ENCODE assay signal across 25 cellular contexts in genomic region chr4:125434136-125434535, GRCh38.
A peak's percentile ranks its signal among the peaks of the same experiment; 100 is the strongest.
DNase-seq lines count a peak whose midpoint lies in the region; ATAC-seq and TF ChIP-seq lines count a peak whose summit lies in the region.
"Had no signal": no experiment of that assay in that cellular context is flagged by ENCODE, and none has a peak within 500 bp of the region (broad histone marks: within the 10 kb centered on the region; RNA-seq: fewer than 3 reads in every experiment).

No MANE protein-coding gene starts in this region.

- no peak overlapping the region for H2AK5ac ChIP-seq in mesendoderm (ENCODE audit: low read length)

- ATAC-seq in GM18867 (IDR thresholded peaks at IDR 0.05; ENCODE audit: unreplicated experiment), result no peak
- ATAC-seq: HCT116, SK-N-SH treated with all-trans-retinoic acid at 6 μM for 48 hours, WTC11 had no signal

- H3K27ac Mint-ChIP-seq in HFFc6, result peak overlapping the region; percentile 71; the same call in 1 of the 2 replicates
- H3K27ac Mint-ChIP-seq: activated CD4-positive, alpha-beta memory T cell treated with anti-CD3 and anti-CD28 coated beads, Interleukin-2, amount 10 ng/mL, durations not matched to agents 7 days and 5 days; CD4-positive, alpha-beta memory T cell; WTC11 had no signal

- H3K9me3 Mint-ChIP-seq in HFFc6, result no peaks in the 10 kb centered on the region

- H4K8ac ChIP-seq in mesendoderm (ENCODE audit: low read depth, low read length), result peak overlapping the region; percentile 5

- H2BK5ac ChIP-seq in mesendoderm (ENCODE audit: low read length), result no peak overlapping the region

- no peaks in the 10 kb centered on the region for H3K79me2 ChIP-seq in mesendoderm (ENCODE audit: control insufficient read depth, insufficient read depth, low read length)

- H3K9ac ChIP-seq in mesendoderm (ENCODE audit: low read length), result no peak overlapping the region
- H3K9ac ChIP-seq: KMS-11 had no signal

- no peak overlapping the region for H2BK120ac ChIP-seq in mesendoderm (ENCODE audit: low read depth, low read length)

- H4K5ac ChIP-seq in mesendoderm (ENCODE audit: low read length), result no peak overlapping the region

- H3K56ac ChIP-seq in mesendoderm (ENCODE audit: low read length), result no peak overlapping the region

- no peak overlapping the region for H3K4me3 Mint-ChIP-seq in HFFc6
- H3K4me3 Mint-ChIP-seq: activated CD4-positive, alpha-beta memory T cell treated with anti-CD3 and anti-CD28 coated beads, Interleukin-2, amount 10 ng/mL, durations not matched to agents 7 days and 5 days; CD4-positive, alpha-beta memory T cell; WTC11 had no signal

- DNase-seq in AG09309 (ENCODE audit: low read depth) (peak; percentile 47), HFFc6 (no peak), fibroblast of peridontal ligament (ENCODE audit: extremely low read depth) (peak; percentile 19), mesendoderm (no peak), GM13976 (ENCODE audit: low spot score) (no peak), NCI-H1105 (lab: John Stamatoyannopoulos, UW) (no peak), NCI-H226 (no peak)
- DNase-seq: ACHN; activated CD4-positive, alpha-beta memory T cell treated with anti-CD3 and anti-CD28 coated beads, Interleukin-2, amount 10 ng/mL, durations not matched to agents 7 days and 5 days; activated gamma-delta T cell; activated T-cell treated with anti-CD3 and anti-CD28 coated beads for 4 hours; adrenal gland; caudate nucleus; CD4-positive, alpha-beta memory T cell; heart left ventricle; NCI-H1092; NCI-H2107; NCI-H510A treated with DMSO at 0.1 percent for 48 hours; substantia nigra had no signal

- no peaks in the 10 kb centered on the region for H3K36me3 ChIP-seq in mesendoderm (ENCODE audit: control insufficient read depth, insufficient read depth, low read length)
- H3K36me3 ChIP-seq: adrenal gland, neutrophil had no signal

- no peak overlapping the region for H3K4me2 ChIP-seq in mesendoderm (ENCODE audit: low read length)
- H3K4me2 ChIP-seq: KMS-11 had no signal

- TF ChIP-seq CTCF in AG09309 (IDR thresholded peaks at IDR 0.05; ENCODE audit: control insufficient read depth, insufficient read depth, low read depth, low read length, missing control alignments) (no peak), HFFc6 (IDR thresholded peaks at IDR 0.05) (no peak), GM13976 (IDR thresholded peaks at IDR 0.05; ENCODE audit: borderline replicate concordance, control extremely low read depth, extremely low read depth, insufficient read depth, missing control alignments) (no peak)

- H3K27me3 Mint-ChIP-seq in HFFc6 (ENCODE audit: insufficient read depth), result no peaks in the 10 kb centered on the region; the same call in 1 of the 2 replicates
- H3K27me3 Mint-ChIP-seq: activated CD4-positive, alpha-beta memory T cell treated with anti-CD3 and anti-CD28 coated beads, Interleukin-2, amount 10 ng/mL, durations not matched to agents 7 days and 5 days; CD4-positive, alpha-beta memory T cell had no signal

- H3K18ac ChIP-seq in mesendoderm (ENCODE audit: low read length), result no peak overlapping the region

- no peaks in the 10 kb centered on the region for H3K79me1 ChIP-seq in mesendoderm (ENCODE audit: low read length)

- no peaks in the 10 kb centered on the region for H3K27me3 ChIP-seq in mesendoderm (ENCODE audit: insufficient read depth, low read length, poor library complexity)
- H3K27me3 ChIP-seq: adrenal gland, heart left ventricle, neutrophil had no signal

- no peak overlapping the region for H3K4ac ChIP-seq in mesendoderm (ENCODE audit: low read depth, low read length)

- H3K4me3 ChIP-seq in AG09309 (ENCODE audit: control insufficient read depth, low read depth, low read length) (no peak overlapping the region), mesendoderm (ENCODE audit: low read length) (no peak overlapping the region)
- H3K4me3 ChIP-seq: adrenal gland, heart left ventricle had no signal

- H3K36me3 Mint-ChIP-seq in HFFc6 (ENCODE audit: low read depth), result peaks cover 27% of the 10 kb centered on the region
- H3K36me3 Mint-ChIP-seq: CD4-positive, alpha-beta memory T cell had no signal

- H3K4me1 Mint-ChIP-seq in HFFc6 (ENCODE audit: low read depth), result peaks cover 31% of the 10 kb centered on the region
- H3K4me1 Mint-ChIP-seq: activated CD4-positive, alpha-beta memory T cell treated with anti-CD3 and anti-CD28 coated beads, Interleukin-2, amount 10 ng/mL, durations not matched to agents 7 days and 5 days; CD4-positive, alpha-beta memory T cell had no signal

- no peak overlapping the region for H3K27ac ChIP-seq in mesendoderm (ENCODE audit: low read depth, low read length)
- H3K27ac ChIP-seq: adrenal gland, KMS-11, neutrophil had no signal

- in situ Hi-C loops in GM13976 (cut with MboI; ENCODE audit: low sequenced_read_pairs, unreplicated experiment), result no loop called here

- no peaks in the 10 kb centered on the region for H3K4me1 ChIP-seq in mesendoderm (ENCODE audit: control insufficient read depth, low read depth, low read length)
- H3K4me1 ChIP-seq: adrenal gland had no signal

- no CpG with 5 or more reads among the region's 3 CpGs for WGBS in mesendoderm (ENCODE audit: extremely low coverage, insufficient coverage, low lambda C conversion rate)

- H2BK15ac ChIP-seq in mesendoderm (replicated peaks; ENCODE audit: low read depth), result no peak overlapping the region

- H3K23ac ChIP-seq in mesendoderm (ENCODE audit: low read length), result no peak overlapping the region

Comparison
In these comparisons a context has a peak if more than half of its experiments do, and no peak if none do; other contexts are left out.
1. DNase-seq: peak in AG09309 (single experiment) and fibroblast of peridontal ligament (single experiment); none in HFFc6 (single experiment), mesendoderm (single experiment), GM13976 (single experiment), NCI-H1105 (single experiment) and NCI-H226 (single experiment).